In genomic region chr16:4768549-4769305, GRCh38 we compare ENCODE assay signal across 8 cellular contexts. TPM values are rescaled to one million over a fixed set of nuclear protein-coding genes. Genes with fewer than 3 reads are reported as not detected.
A peak's percentile ranks its signal among the peaks of the same experiment; 100 is the strongest.
DNase-seq lines count a peak whose midpoint lies in the region; FAIRE-seq lines count a peak whose summit lies in the region.

No MANE protein-coding gene starts in this region.

- H3K4me3 ChIP-seq in SJCRH30 (peak overlapping the region; percentile 49), neuron (ENCODE audit: low read length) (peak overlapping the region; percentile 41), stomach smooth muscle (ENCODE audit: low read length in 2 of 2) (peak overlapping the region; percentile 73 to 83)

- H3K4me1 ChIP-seq in SJCRH30 = peaks cover 4% of the 10 kb centered on the region; the same call in 1 of the 2 replicates
- peaks cover 14% of the 10 kb centered on the region for H3K4me1 ChIP-seq in neuron (ENCODE audit: insufficient read depth, low read length)
- peaks cover 32% of the 10 kb centered on the region for H3K4me1 ChIP-seq in stomach smooth muscle (ENCODE audit: control insufficient read depth, insufficient read depth, low read length)

- H3K9ac ChIP-seq in stomach smooth muscle (ENCODE audit: low read length in 2 of 2) = peak overlapping the region; percentile 67 to 87

- no peak for FAIRE-seq in frontal cortex (lab: Jason Lieb, UNC)

- H3K27me3 ChIP-seq in SJCRH30 (no peaks in the 10 kb centered on the region), neuron (ENCODE audit: insufficient read depth, low read length) (no peaks in the 10 kb centered on the region), stomach smooth muscle (ENCODE audit: control insufficient read depth in 1 of 2, insufficient read depth in 2 of 2, low read length in 2 of 2) (no peaks in the 10 kb centered on the region)

- H3K36me3 ChIP-seq in SJCRH30 (no peaks in the 10 kb centered on the region), neuron (ENCODE audit: insufficient read depth, low read length) (peaks cover 13% of the 10 kb centered on the region), stomach smooth muscle (ENCODE audit: control insufficient read depth in 2 of 2, insufficient read depth in 2 of 2, low read length in 2 of 2) (peaks cover 2 to 3% of the 10 kb centered on the region in 2 donors)

- H3K9me3 ChIP-seq in SJCRH30 (replicated peaks) = no peaks in the 10 kb centered on the region
- no peaks in the 10 kb centered on the region for H3K9me3 ChIP-seq in neuron (ENCODE audit: low read length)
- H3K9me3 ChIP-seq in stomach smooth muscle (ENCODE audit: control insufficient read depth in 2 of 2, low read length in 2 of 2) = no peaks in the 10 kb centered on the region

- H3K27ac ChIP-seq in SJCRH30 (no peak overlapping the region), stomach smooth muscle (ENCODE audit: low read length) (peak overlapping the region; percentile 78)

- peak; percentile 95 for DNase-seq in EL
- DNase-seq in H4 (ENCODE audit: low spot score) = peak; percentile 90
- DNase-seq in M059J (ENCODE audit: low read depth) = peak; percentile 96
- peak; percentile 95 to 96 for DNase-seq in SJCRH30
- DNase-seq in activated naive CD4-positive, alpha-beta T cell treated with Interleukin-2 at 50 U/mL for 16 hours = peak; percentile 90
- DNase-seq in frontal cortex (ENCODE audit: low spot score in 2 of 2) = peak; percentile 94

- H2AFZ ChIP-seq in neuron (ENCODE audit: low read depth, low read length) = peak overlapping the region; percentile 50

RNA-seq across cellular contexts. Expression of gene ZNF500, which starts 1.8 kb away (rescaled TPM):
- 3.3 and 4.4 TPM in 2 replicates for total RNA-seq in H4 (2014; rRNA removed; shearing (Covaris generic))
- 7.1 and 13.3 TPM in 2 replicates for total RNA-seq in M059J (2014; rRNA removed; shearing (Covaris generic))
- 7.6 and 7.8 TPM in 2 replicates for total RNA-seq in SJCRH30 (2014; rRNA removed; shearing (Covaris generic))
- 7.7 TPM for total RNA-seq in frontal cortex

RNA-seq across cellular contexts. Expression of gene SEPTIN12, which starts 19.4 kb away (rescaled TPM):
- total RNA-seq in H4 (2014; rRNA removed; shearing (Covaris generic)) = not detected in 2 replicates
- not detected in 2 replicates for total RNA-seq in M059J (2014; rRNA removed; shearing (Covaris generic))
- total RNA-seq in SJCRH30 (2014; rRNA removed; shearing (Covaris generic)) = not detected in 2 replicates
- total RNA-seq in frontal cortex = not detected

RNA-seq across cellular contexts. Expression of gene SMIM22, which starts 26.4 kb away (rescaled TPM):
- not detected in 2 replicates for total RNA-seq in H4 (2014; rRNA removed; shearing (Covaris generic))
- total RNA-seq in M059J (2014; rRNA removed; shearing (Covaris generic)) = not detected in 2 replicates
- total RNA-seq in SJCRH30 (2014; rRNA removed; shearing (Covaris generic)) = not detected in 2 replicates
- total RNA-seq in frontal cortex = not detected

RNA-seq across cellular contexts. Expression of gene ROGDI, which starts 33.7 kb away (rescaled TPM):
- 14.7 and 17.1 TPM in 2 replicates for total RNA-seq in H4 (2014; rRNA removed; shearing (Covaris generic))
- total RNA-seq in M059J (2014; rRNA removed; shearing (Covaris generic)) = 18.9 and 21.7 TPM in 2 replicates
- total RNA-seq in SJCRH30 (2014; rRNA removed; shearing (Covaris generic)) = 15.1 and 20.5 TPM in 2 replicates
- total RNA-seq in frontal cortex = 45.7 TPM

RNA-seq across cellular contexts. Expression of gene DNAAF8, which starts 34.4 kb away (rescaled TPM):
- total RNA-seq in H4 (2014; rRNA removed; shearing (Covaris generic)) = 0.62 and 6.4 TPM in 2 replicates
- 0.81 and 1.4 TPM in 2 replicates for total RNA-seq in M059J (2014; rRNA removed; shearing (Covaris generic))
- total RNA-seq in SJCRH30 (2014; rRNA removed; shearing (Covaris generic)) = 0.06 and 0.25 TPM in 2 replicates
- total RNA-seq in frontal cortex = 1.2 TPM
